Comparison of ENCODE assay signal across 10 cellular contexts in genomic region chr3:116444819-116445290, GRCh38. TPM values are rescaled to one million over a fixed set of nuclear protein-coding genes. Genes with fewer than 3 reads are reported as not detected.
DNase-seq lines count a peak whose midpoint lies in the region; ATAC-seq and TF ChIP-seq lines count a peak whose summit lies in the region.
"Had no signal": no experiment of that assay in that cellular context is flagged by ENCODE, and none has a peak within 500 bp of the region (broad histone marks: within the 10 kb centered on the region; RNA-seq: fewer than 3 reads in every experiment).

No MANE protein-coding gene starts in this region.

- H3K27ac ChIP-seq in gastrocnemius medialis = no peak overlapping the region
- H3K27ac ChIP-seq: psoas muscle had no signal

- ATAC-seq in gastrocnemius medialis (no peak), esophagus mucosa (no peak), GM21576 (IDR thresholded peaks at IDR 0.05; ENCODE audit: unreplicated experiment) (no peak)
- ATAC-seq: psoas muscle had no signal

- intact Hi-C loops in gastrocnemius medialis (cut with DNase I; ENCODE audit: low total_unique reads) = no loop called here

- H3K9ac ChIP-seq in NT2/D1 (ENCODE audit: insufficient read length, low read depth) = peak overlapping the region; percentile 88

- H3K4me1 ChIP-seq in NT2/D1 (ENCODE audit: insufficient read depth, insufficient read length) (peaks cover 2% of the 10 kb centered on the region), gastrocnemius medialis (no peaks in the 10 kb centered on the region), HAP-1 (no peaks in the 10 kb centered on the region)
- H3K4me1 ChIP-seq: psoas muscle had no signal

- no peaks in the 10 kb centered on the region for H3K27me3 ChIP-seq in NT2/D1 (ENCODE audit: insufficient read depth, insufficient read length)
- H3K27me3 ChIP-seq in gastrocnemius medialis = peaks cover 0 to 6% (median 0%) of the 10 kb centered on the region in 3 donors
- no peaks in the 10 kb centered on the region; the same call in 1 of the 2 replicates for H3K27me3 ChIP-seq in HAP-1 (ENCODE audit: low read depth)

- in situ Hi-C loops in gastrocnemius medialis (cut with MboI; ENCODE audit: low sequenced_read_pairs in 4 of 4) = no loop called here
- in situ Hi-C loops in HAP-1 (cut with MboI; ENCODE audit: low sequenced_read_pairs) = no loop called here

- DNase-seq in AG08395 (ENCODE audit: low spot score) (peak; percentile 5), NT2/D1 (ENCODE audit: low read depth, low spot score) (no peak), glomerular visceral epithelial cell (ENCODE audit: extremely low spot score) (peak; percentile 4), nucleus accumbens (lab: John Stamatoyannopoulos, UW) (peak in 41 of 56 donors; percentile 2 to 72 (median 40)), gastrocnemius medialis (no peak), HAP-1 (ENCODE audit: low spot score in 2 of 2) (no peak)
- DNase-seq: NCI-H774 had no signal

- peak overlapping the region; percentile 86 for H3K4me3 ChIP-seq in NT2/D1 (ENCODE audit: insufficient read length, low read depth)
- no peak overlapping the region for H3K4me3 ChIP-seq in gastrocnemius medialis
- no peak overlapping the region for H3K4me3 ChIP-seq in HAP-1
- H3K4me3 ChIP-seq: psoas muscle had no signal

- no peaks in the 10 kb centered on the region for H3K9me3 ChIP-seq in NT2/D1 (ENCODE audit: insufficient read depth, low read length)
- no peaks in the 10 kb centered on the region for H3K9me3 ChIP-seq in gastrocnemius medialis
- H3K9me3 ChIP-seq in HAP-1 = no peaks in the 10 kb centered on the region
- H3K9me3 ChIP-seq: psoas muscle had no signal

- no peak for TF ChIP-seq CTCF in gastrocnemius medialis (IDR thresholded peaks at IDR 0.05 in 4 of 5, conservative IDR thresholded peaks at IDR 0.05 in 1 of 5)

- TF ChIP-seq POLR2A in gastrocnemius medialis (IDR thresholded peaks at IDR 0.05) = no peak

- H3K36me3 ChIP-seq in NT2/D1 (ENCODE audit: insufficient read depth, insufficient read length, low read length) (no peaks in the 10 kb centered on the region), gastrocnemius medialis (no peaks in the 10 kb centered on the region), HAP-1 (replicated peaks) (no peaks in the 10 kb centered on the region)

RNA-seq across cellular contexts. Expression of gene LSAMP, which starts 0.4 kb away (rescaled TPM):
- total RNA-seq in gastrocnemius medialis (under 1 TPM in 2 of 4 donors, not detected in 2; 0.07 to 0.10 TPM), esophagus mucosa (0.28 TPM)

Comparison
In these comparisons a context has a peak if more than half of its experiments do, and no peak if none do; other contexts are left out.
1. DNase-seq: peak in AG08395 (single experiment), glomerular visceral epithelial cell (single experiment) and nucleus accumbens (41 of 56); none in NT2/D1 (single experiment), gastrocnemius medialis (0 of 2) and HAP-1 (0 of 2).